In genomic region chr20:18686696-18687095, GRCh38 we compare ENCODE assay signal across 28 cellular contexts.
"Had no signal": no experiment of that assay in that cellular context is flagged by ENCODE, and none has a peak within 500 bp of the region (broad histone marks: within the 10 kb centered on the region; RNA-seq: fewer than 3 reads in every experiment).

No MANE protein-coding gene starts in this region.

- H3K9me3 Mint-ChIP-seq: activated CD4-positive, alpha-beta memory T cell treated with anti-CD3 and anti-CD28 coated beads for 36 hours; activated CD4-positive, alpha-beta T cell treated with anti-CD3 and anti-CD28 coated beads, Interleukin-2, amount 10 ng/mL, durations not matched to agents 24 days and 14 days; activated naive CD4-positive, alpha-beta T cell treated with anti-CD3 and anti-CD28 coated beads, Interleukin-2, amount 50 U/mL, for 24 hours; activated T-helper 2 cell treated with anti-CD3 and anti-CD28 coated beads, Interferon-gamma antibody, Interleukin-2, Interleukin-4, amounts not matched to agents 10 μg/mL and 5 μg/mL and 100 μg/mL, durations not matched to agents 14 hours and 24 hours and 36 hours; T-helper 1 cell treated with Interleukin-12 subunit alpha and Interleukin-12 subunit beta and Interleukin-4 antibody, amounts not matched to agents 30 μg/mL and 1 μg/mL, for 36 hours; WTC11 had no signal

- H3K9me3 ChIP-seq: ascending aorta, body of pancreas, MG63, SJSA1 had no signal

- H3K4me2 ChIP-seq: KMS-11 had no signal

- H3K4me3 Mint-ChIP-seq: activated CD4-positive, alpha-beta memory T cell treated with anti-CD3 and anti-CD28 coated beads for 36 hours; activated CD4-positive, alpha-beta T cell treated with anti-CD3 and anti-CD28 coated beads, Interleukin-2, amount 10 ng/mL, durations not matched to agents 24 days and 14 days; activated naive CD4-positive, alpha-beta T cell treated with anti-CD3 and anti-CD28 coated beads, Interleukin-2, amount 50 U/mL, for 24 hours; T-helper 1 cell treated with Interleukin-12 subunit alpha and Interleukin-12 subunit beta and Interleukin-4 antibody, amounts not matched to agents 30 μg/mL and 1 μg/mL, for 36 hours; WTC11 had no signal

- H3K36me3 Mint-ChIP-seq: WTC11 had no signal

- H3K27me3 ChIP-seq: ascending aorta, body of pancreas, MG63, SJSA1 had no signal

- H3K27me3 Mint-ChIP-seq: activated CD4-positive, alpha-beta memory T cell treated with anti-CD3 and anti-CD28 coated beads for 36 hours; activated CD4-positive, alpha-beta T cell treated with anti-CD3 and anti-CD28 coated beads, Interleukin-2, amount 10 ng/mL, durations not matched to agents 24 days and 14 days; activated naive CD4-positive, alpha-beta T cell treated with anti-CD3 and anti-CD28 coated beads, Interleukin-2, amount 50 U/mL, for 24 hours had no signal

- H3K36me3 ChIP-seq: ascending aorta, MG63, SJSA1 had no signal

- H3K27ac ChIP-seq: ascending aorta, body of pancreas, KMS-11, SJSA1 had no signal

- H3K4me1 ChIP-seq: ascending aorta, body of pancreas, SJSA1 had no signal

- ATAC-seq: body of pancreas, WTC11 had no signal

- H3K27ac Mint-ChIP-seq: activated CD4-positive, alpha-beta memory T cell treated with anti-CD3 and anti-CD28 coated beads for 36 hours; activated CD4-positive, alpha-beta T cell treated with anti-CD3 and anti-CD28 coated beads, Interleukin-2, amount 10 ng/mL, durations not matched to agents 24 days and 14 days; activated naive CD4-positive, alpha-beta T cell treated with anti-CD3 and anti-CD28 coated beads, Interleukin-2, amount 50 U/mL, for 24 hours; activated T-helper 2 cell treated with anti-CD3 and anti-CD28 coated beads, Interferon-gamma antibody, Interleukin-2, Interleukin-4, amounts not matched to agents 10 μg/mL and 5 μg/mL and 100 μg/mL, durations not matched to agents 14 hours and 24 hours and 36 hours; T-helper 1 cell treated with Interleukin-12 subunit alpha and Interleukin-12 subunit beta and Interleukin-4 antibody, amounts not matched to agents 30 μg/mL and 1 μg/mL, for 36 hours; WTC11 had no signal

- DNase-seq: activated CD4-positive, alpha-beta memory T cell treated with anti-CD3 and anti-CD28 coated beads for 36 hours; activated CD4-positive, alpha-beta T cell treated with anti-CD3 and anti-CD28 coated beads, Interleukin-2, amount 10 ng/mL, durations not matched to agents 24 days and 14 days; activated CD4-positive, CD25-positive, alpha-beta regulatory T cell treated with anti-CD3 and anti-CD28 coated beads, Interleukin-2, amount 50 U/mL, for 72 hours; activated CD8-positive, alpha-beta memory T cell treated with anti-CD3 and anti-CD28 coated beads for 24 hours; activated T-cell treated with anti-CD3 and anti-CD28 coated beads for 4 hours; activated T-cell treated with anti-CD3 and anti-CD28 coated beads, Interleukin-2, amount 50 U/mL, for 48 hours; amniotic stem cell; body of pancreas; central memory CD4-positive, alpha-beta T cell; MG63; MV-4-11; NCI-H1092 treated with DMSO at 0.1 percent for 48 hours; NCI-H1417 treated with DMSO at 0.1 percent for 48 hours; NCI-H1694; NCI-H2029; NCI-H2107; NCI-H345; NCI-H510A treated with DMSO at 0.1 percent for 48 hours; NCI-H69; NK-92 treated with Interleukin-12 subunit alpha and Interleukin-12 subunit beta, amount 100 ng/mL, for 24 hours; SHP77 had no signal

- H3K9ac ChIP-seq: KMS-11 had no signal

- H3K4me3 ChIP-seq: ascending aorta, body of pancreas, MG63, SJSA1 had no signal
